Comparison of ENCODE assay signal across 11 cellular contexts in the genomic region with DNA sequence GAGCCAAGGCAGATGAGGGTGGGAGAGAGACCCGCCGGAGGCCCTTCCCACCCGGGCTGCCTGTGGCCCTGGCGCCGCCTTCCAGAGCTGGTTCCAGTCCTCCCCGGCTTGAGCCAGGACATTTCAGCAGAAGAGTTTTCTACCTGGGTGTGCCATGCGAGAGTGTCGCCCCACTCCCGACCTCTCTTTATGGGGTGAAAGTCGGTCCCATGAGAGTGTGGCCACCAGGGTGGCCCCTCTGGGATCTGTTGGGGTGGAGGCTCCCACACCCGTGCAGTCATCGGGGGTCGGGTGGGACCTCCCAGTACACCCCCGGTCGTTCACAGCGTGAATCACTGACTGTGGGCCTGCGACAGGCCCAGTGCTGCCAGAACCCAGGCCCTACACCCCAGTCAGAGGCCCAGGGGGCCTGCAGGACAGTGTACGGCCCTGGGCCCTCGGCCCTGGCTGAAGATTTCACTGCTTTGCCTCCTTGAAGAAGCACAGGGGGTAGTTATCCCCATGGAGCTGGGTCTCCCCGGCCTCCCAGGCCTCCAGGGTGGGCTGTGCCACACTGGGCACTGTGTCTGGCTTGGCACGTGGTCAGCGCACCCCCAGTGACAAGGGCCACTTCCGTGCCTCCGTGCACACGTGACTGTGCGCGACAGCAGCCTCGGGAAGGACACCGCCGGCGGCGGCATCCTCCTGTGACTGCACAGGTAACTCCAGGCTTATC. TPM values are rescaled to one million over a fixed set of nuclear protein-coding genes. Genes with fewer than 3 reads are reported as not detected.
DNase-seq lines count a peak whose midpoint lies in the region; ATAC-seq lines count a peak whose summit lies in the region.
"Had no signal": no experiment of that assay in that cellular context is flagged by ENCODE, and none has a peak within 500 bp of the region (broad histone marks: within the 10 kb centered on the region; RNA-seq: fewer than 3 reads in every experiment).

No MANE protein-coding gene starts in this region.

- no peak for ATAC-seq in Right ventricle myocardium inferior
- no peak for ATAC-seq in central memory CD8-positive, alpha-beta T cell (replicated peaks; ENCODE audit: extremely low read depth, poor library complexity, severe bottlenecking)
- ATAC-seq in naive B cell (ENCODE audit: low read depth in 2 of 2), result no peak
- peak; percentile 1 for ATAC-seq in aorta (ENCODE audit: low FRiP score)
- ATAC-seq: left colon, SK-N-SH treated with all-trans-retinoic acid at 6 μM for 48 hours had no signal

- no peaks in the 10 kb centered on the region for H3K36me3 ChIP-seq in aorta (ENCODE audit: control insufficient read depth in 1 of 2, insufficient read depth in 2 of 2, low read length in 1 of 2)

- H3K4me3 Mint-ChIP-seq in central memory CD8-positive, alpha-beta T cell, result peak overlapping the region; percentile 92
- H3K4me3 Mint-ChIP-seq in naive B cell, result peak overlapping the region; percentile 78 to 93 (median 91)

- H3K27ac ChIP-seq in aorta (ENCODE audit: low read depth in 1 of 2, low read length in 2 of 2), result no peak overlapping the region

- H3K36me3 Mint-ChIP-seq in central memory CD8-positive, alpha-beta T cell (ENCODE audit: insufficient read depth), result peaks cover 30% of the 10 kb centered on the region
- H3K36me3 Mint-ChIP-seq in naive B cell, result peaks cover 0 to 7% of the 10 kb centered on the region in 2 donors

- H3K4me3 ChIP-seq in aorta (ENCODE audit: low read length in 2 of 2), result no peak overlapping the region

- intact Hi-C loops in Right ventricle myocardium inferior (cut with DNase I), result no loop called here
- intact Hi-C loops in cardiac septum (cut with DNase I), result loop anchor here (2.0 kb wide), 1 partner anchor 57 kb away; no protein-coding TSS in a partner anchor
- intact Hi-C loops in aorta (cut with DNase I), result loop anchor here (5.0 kb wide), 2 partner anchors 56 to 106 kb away; no protein-coding TSS in a partner anchor

- H3K27me3 Mint-ChIP-seq in central memory CD8-positive, alpha-beta T cell, result no peaks in the 10 kb centered on the region
- H3K27me3 Mint-ChIP-seq in naive B cell, result no peaks in the 10 kb centered on the region

- no peaks in the 10 kb centered on the region for H3K9me3 ChIP-seq in aorta (ENCODE audit: control insufficient read depth, low read length)

- DNase-seq in Right ventricle myocardium inferior (ENCODE audit: missing footprints), result peak; percentile 45
- no peak for DNase-seq in cardiac septum (ENCODE audit: low spot score)
- DNase-seq in central memory CD8-positive, alpha-beta T cell (ENCODE audit: low spot score in 2 of 2), result no peak
- no peak for DNase-seq in naive B cell
- DNase-seq in aorta, result peak; percentile 60 to 80
- DNase-seq in HK-2 (ENCODE audit: unreplicated experiment), result no peak
- no peak for DNase-seq in T1000 (lab: John Stamatoyannopoulos, UW)
- DNase-seq in HT-29 (ENCODE audit: low spot score), result no peak
- DNase-seq: NCI-H2029 treated with DMSO at 0.1 percent for 48 hours had no signal

- H3K4me1 ChIP-seq in aorta (ENCODE audit: control insufficient read depth in 1 of 2, insufficient read depth in 2 of 2, low read length in 2 of 2), result no peaks in the 10 kb centered on the region

- H3K9me3 Mint-ChIP-seq in central memory CD8-positive, alpha-beta T cell, result no peaks in the 10 kb centered on the region
- H3K9me3 Mint-ChIP-seq in naive B cell, result no peaks in the 10 kb centered on the region

- H3K27ac Mint-ChIP-seq in central memory CD8-positive, alpha-beta T cell (ENCODE audit: low read depth), result peak overlapping the region; percentile 94
- H3K27ac Mint-ChIP-seq in naive B cell, result peak overlapping the region in 4 of 6 donors; percentile 84 to 100 (median 100)

- WGBS in aorta, 2 donors, result 95 to 96% methylated on average over 32 of the region's 32 CpGs

- peaks cover 52% of the 10 kb centered on the region for H3K4me1 Mint-ChIP-seq in central memory CD8-positive, alpha-beta T cell
- peaks cover 53 to 72% (median 71%) of the 10 kb centered on the region in 3 donors for H3K4me1 Mint-ChIP-seq in naive B cell

- no peaks in the 10 kb centered on the region for H3K27me3 ChIP-seq in aorta (ENCODE audit: control insufficient read depth in 1 of 2, insufficient read depth in 2 of 2, low read length in 1 of 2)

RNA-seq across cellular contexts. Expression of gene NFATC1, which starts 5.9 kb away (rescaled TPM):
- total RNA-seq in Right ventricle myocardium inferior, result 18.5 TPM
- 16.4 TPM for total RNA-seq in cardiac septum
- polyA plus RNA-seq in naive B cell (ENCODE audit: low read depth in 6 of 6), result 10 to 100 TPM; 35.7 to 77.8 (median 51.1) TPM
- total RNA-seq in aorta, result 10 to 100 TPM; 37.2 to 39.2 TPM
- polyA plus RNA-seq in aorta, result 1 to 10 TPM; 2.0 to 7.2 TPM
- total RNA-seq in HT-29 (2014; rRNA removed; shearing (Covaris generic)), result not detected in 2 replicates

Comparison
In these comparisons a context has a peak if more than half of its experiments do, and no peak if none do; other contexts are left out.
1. DNase-seq: peak in Right ventricle myocardium inferior (single experiment) and aorta (2 of 2); none in cardiac septum (single experiment), central memory CD8-positive, alpha-beta T cell (0 of 2), naive B cell (single experiment), HK-2 (single experiment), T1000 (single experiment) and HT-29 (single experiment).
2. RNA of gene NFATC1, which starts 5.9 kb away (total RNA-seq): 37.2 to 39.2 TPM in aorta, 18.5 TPM in Right ventricle myocardium inferior (single experiment) and 16.4 TPM in cardiac septum (single experiment); not detected in HT-29; every median in the first group is over 10 times any median in the second.